8 cellular contexts compared by ENCODE assay signal in genomic region chr13:113724780-113725315, GRCh38. TPM values are rescaled to one million over a fixed set of nuclear protein-coding genes. Genes with fewer than 3 reads are reported as not detected.
DNase-seq lines count a peak whose midpoint lies in the region; ATAC-seq lines count a peak whose summit lies in the region.

No MANE protein-coding gene starts in this region.

- DNase-seq in DMS53 (lab: John Stamatoyannopoulos, UW) (peak; percentile 75), DMS53 treated with DMSO at 0.1 percent for 48 hours (lab: John Stamatoyannopoulos, UW; ENCODE audit: unreplicated experiment) (no peak), NCI-H226 (peak; percentile 22), epithelial cell of prostate (ENCODE audit: low read depth, low spot score) (no peak), mucosa of gallbladder (ENCODE audit: low spot score) (peak; percentile 69)
- peak; percentile 95 for DNase-seq in activated CD8-positive, alpha-beta memory T cell treated with anti-CD3 and anti-CD28 coated beads, Interleukin-2, amount 50 U/mL, for 48 hours
- peak; percentile 77 for DNase-seq in stimulated activated CD8-positive, alpha-beta memory T cell treated with anti-CD3 and anti-CD28 coated beads, Interleukin-4, amount 100 ng/mL, for 4 hours (ENCODE audit: low read depth in 2 of 2, low spot score in 1 of 2)

- ATAC-seq in HG02970 (IDR thresholded peaks at IDR 0.05; ENCODE audit: low FRiP score, unreplicated experiment), result peak; percentile 66

- H3K27ac ChIP-seq in epithelial cell of prostate, result peak overlapping the region; percentile 34

RNA-seq across cellular contexts. Expression of gene TMEM255B, which starts 34.2 kb away (rescaled TPM):
- total RNA-seq in mucosa of gallbladder, result 17.0 TPM

RNA-seq across cellular contexts. Expression of gene GRK1, which starts 57.8 kb away (rescaled TPM):
- not detected for total RNA-seq in mucosa of gallbladder

Comparison
In these comparisons a context has a peak if more than half of its experiments do, and no peak if none do; other contexts are left out.
1. DNase-seq: peak in DMS53 (single experiment), NCI-H226 (single experiment), activated CD8-positive, alpha-beta memory T cell treated with anti-CD3 and anti-CD28 coated beads, Interleukin-2, amount 50 U/mL, for 48 hours (single experiment), mucosa of gallbladder (single experiment) and stimulated activated CD8-positive, alpha-beta memory T cell treated with anti-CD3 and anti-CD28 coated beads, Interleukin-4, amount 100 ng/mL, for 4 hours (2 of 2); none in DMS53 treated with DMSO at 0.1 percent for 48 hours (single experiment) and epithelial cell of prostate (single experiment).